Comparison of ENCODE assay signal across 8 cellular contexts in the genomic region with DNA sequence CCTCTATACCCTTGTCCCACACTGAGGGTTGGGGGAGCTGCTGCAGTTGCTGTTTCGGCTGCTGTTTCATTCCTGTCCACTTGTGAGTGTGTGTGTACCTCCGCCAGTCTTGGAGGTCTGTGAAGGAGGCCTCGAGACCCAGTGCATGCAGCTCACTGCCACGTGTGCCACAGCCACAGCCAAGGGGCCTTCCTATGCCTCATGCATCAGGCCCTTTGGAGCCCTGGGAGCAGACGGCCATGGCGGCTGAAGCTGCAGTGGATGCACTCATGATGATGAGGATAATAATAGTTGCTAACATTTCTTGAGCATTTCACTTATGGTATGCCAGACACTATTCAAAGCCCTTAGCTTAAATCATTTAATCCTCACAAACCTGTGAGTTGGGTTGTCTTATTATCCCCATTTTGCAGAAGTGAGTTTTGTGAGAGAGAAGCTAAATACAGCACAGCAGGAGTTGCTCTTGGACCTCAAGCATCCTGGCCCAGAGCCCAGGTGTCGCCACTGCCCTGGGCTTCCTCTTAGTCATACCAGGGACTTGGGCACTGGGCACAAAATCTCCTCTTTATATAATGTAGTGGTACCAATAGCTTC.
A peak's percentile ranks its signal among the peaks of the same experiment; 100 is the strongest.
DNase-seq lines count a peak whose midpoint lies in the region; ATAC-seq and TF ChIP-seq lines count a peak whose summit lies in the region.

No MANE protein-coding gene starts in this region.

- DNase-seq in HL-60 (ENCODE audit: low read depth in 1 of 2, low spot score in 1 of 2) (peak in 1 of 2 experiments; percentile 70), iris pigment epithelial cell (ENCODE audit: low read depth) (peak; percentile 77), NCI-H2171 treated with DMSO at 0.1 percent for 48 hours (lab: John Stamatoyannopoulos, UW) (no peak), OCI-M1 (lab: John Stamatoyannopoulos, UW) (no peak)
- peak; percentile 46 to 62 for DNase-seq in activated naive CD4-positive, alpha-beta T cell treated with anti-CD3 and anti-CD28 coated beads, Interleukin-2, amount 50 U/mL, for 72 hours (ENCODE audit: low spot score in 2 of 2)
- DNase-seq in NK-92 treated with Interleukin-12 subunit alpha and Interleukin-12 subunit beta, amount 100 ng/mL, for 24 hours (lab: John Stamatoyannopoulos, UW): no peak

- H3K9me3 ChIP-seq in BLaER1 (no peaks in the 10 kb centered on the region), stomach smooth muscle (ENCODE audit: control insufficient read depth in 2 of 2, low read length in 2 of 2) (no peaks in the 10 kb centered on the region)

- ATAC-seq in activated naive CD4-positive, alpha-beta T cell treated with anti-CD3 and anti-CD28 coated beads, Interleukin-2, amount 50 U/mL, for 72 hours: peak; percentile 1 to 20

- peaks cover 0 to 3% of the 10 kb centered on the region in 2 donors for H3K9me3 Mint-ChIP-seq in activated naive CD4-positive, alpha-beta T cell treated with anti-CD3 and anti-CD28 coated beads, Interleukin-2, amount 50 U/mL, for 72 hours

- H3K4me3 ChIP-seq in BLaER1 (no peak overlapping the region), HL-60 (replicated peaks; ENCODE audit: insufficient read depth, low read length) (no peak overlapping the region), stomach smooth muscle (ENCODE audit: low read length in 2 of 2) (no peak overlapping the region)

- H3K27ac Mint-ChIP-seq in activated naive CD4-positive, alpha-beta T cell treated with anti-CD3 and anti-CD28 coated beads, Interleukin-2, amount 50 U/mL, for 72 hours: peak overlapping the region; percentile 93 to 100

- H3K36me3 Mint-ChIP-seq in activated naive CD4-positive, alpha-beta T cell treated with anti-CD3 and anti-CD28 coated beads, Interleukin-2, amount 50 U/mL, for 72 hours: peaks cover 17 to 34% of the 10 kb centered on the region in 2 donors

- H3K27ac ChIP-seq in BLaER1 (peak overlapping the region; percentile 96), HL-60 (replicated peaks) (peak overlapping the region; percentile 95), stomach smooth muscle (ENCODE audit: low read length) (peak overlapping the region; percentile 53)

- H3K36me3 ChIP-seq in BLaER1: peaks cover 18% of the 10 kb centered on the region; the same call in 1 of the 2 replicates
- H3K36me3 ChIP-seq in stomach smooth muscle (ENCODE audit: control insufficient read depth in 2 of 2, insufficient read depth in 2 of 2, low read length in 2 of 2): no peaks in the 10 kb centered on the region

- TF ChIP-seq CTCF in HL-60 (IDR thresholded peaks at IDR 0.05; ENCODE audit: insufficient read depth, low read length): no peak

- H3K27me3 ChIP-seq in BLaER1 (no peaks in the 10 kb centered on the region), HL-60 (ENCODE audit: insufficient read depth, poor library complexity, severe bottlenecking) (no peaks in the 10 kb centered on the region), stomach smooth muscle (ENCODE audit: control insufficient read depth in 1 of 2, insufficient read depth in 2 of 2, low read length in 2 of 2) (no peaks in the 10 kb centered on the region)

- peak overlapping the region; percentile 81 for H3K9ac ChIP-seq in BLaER1
- peak overlapping the region in 1 of 2 donors; percentile 23 for H3K9ac ChIP-seq in stomach smooth muscle (ENCODE audit: low read length in 2 of 2)

- H3K4me2 ChIP-seq in BLaER1: peak overlapping the region; percentile 80

- H3K4me1 ChIP-seq in BLaER1: peaks cover 80% of the 10 kb centered on the region
- peaks cover 9% of the 10 kb centered on the region for H3K4me1 ChIP-seq in stomach smooth muscle (ENCODE audit: control insufficient read depth, insufficient read depth, low read length)

- no peaks in the 10 kb centered on the region for H4K20me1 ChIP-seq in BLaER1

Comparison
In these comparisons a context has a peak if more than half of its experiments do, and no peak if none do; other contexts are left out.
1. DNase-seq: peak in activated naive CD4-positive, alpha-beta T cell treated with anti-CD3 and anti-CD28 coated beads, Interleukin-2, amount 50 U/mL, for 72 hours (2 of 2) and iris pigment epithelial cell (single experiment); none in NCI-H2171 treated with DMSO at 0.1 percent for 48 hours (single experiment), OCI-M1 (single experiment) and NK-92 treated with Interleukin-12 subunit alpha and Interleukin-12 subunit beta, amount 100 ng/mL, for 24 hours (single experiment).
2. Peak in every context shown above with its lines, with median percentiles within 50 percentile points of each other: H3K27ac ChIP-seq.